In genomic region chr15:50558012-50558411, GRCh38 we compare ENCODE assay signal across 18 cellular contexts. TPM values are rescaled to one million over a fixed set of nuclear protein-coding genes. Genes with fewer than 3 reads are reported as not detected.
DNase-seq lines count a peak whose midpoint lies in the region; ATAC-seq and TF ChIP-seq lines count a peak whose summit lies in the region.
"Had no signal": no experiment of that assay in that cellular context is flagged by ENCODE, and none has a peak within 500 bp of the region (broad histone marks: within the 10 kb centered on the region; RNA-seq: fewer than 3 reads in every experiment).

No MANE protein-coding gene starts in this region.

- H3K9me3 Mint-ChIP-seq in CD8-positive, alpha-beta T cell, result no peaks in the 10 kb centered on the region
- no peaks in the 10 kb centered on the region for H3K9me3 Mint-ChIP-seq in effector memory CD8-positive, alpha-beta T cell

- CTCF ChIA-PET in CD8-positive, alpha-beta T cell (lab: Charles Lee), result no interaction called here

- peak overlapping the region; percentile 52 for H3K27ac Mint-ChIP-seq in CD8-positive, alpha-beta T cell
- peak overlapping the region; percentile 17 to 58 for H3K27ac Mint-ChIP-seq in effector memory CD8-positive, alpha-beta T cell

- intact Hi-C loops in CD8-positive, alpha-beta T cell (cut with DNase I, micrococcal nuclease), result no loop called here

- H3K36me3 ChIP-seq in CD8-positive, alpha-beta T cell (ENCODE audit: insufficient read depth, low read length), result peaks cover 2% of the 10 kb centered on the region

- TF ChIP-seq CTCF in CD8-positive, alpha-beta T cell (IDR thresholded peaks at IDR 0.05), result no peak
- no peak for TF ChIP-seq CTCF in GM12865 (IDR thresholded peaks at IDR 0.05; ENCODE audit: insufficient read depth, low read depth, low read length, missing control alignments)

- no peak overlapping the region for H3K27ac ChIP-seq in CD8-positive, alpha-beta T cell (ENCODE audit: low read depth, low read length)
- H3K27ac ChIP-seq: C4-2B, SJSA1 had no signal

- H3K4me1 Mint-ChIP-seq in CD8-positive, alpha-beta T cell (ENCODE audit: low read depth), result peaks cover 11% of the 10 kb centered on the region
- peaks cover 0 to under 1% of the 10 kb centered on the region in 2 donors for H3K4me1 Mint-ChIP-seq in effector memory CD8-positive, alpha-beta T cell (ENCODE audit: low read depth in 2 of 2)

- H3K4me3 ChIP-seq in CD8-positive, alpha-beta T cell (ENCODE audit: low read depth, low read length), result no peak overlapping the region
- H3K4me3 ChIP-seq in GM12865 (ENCODE audit: low read depth, low read length), result no peak overlapping the region
- H3K4me3 ChIP-seq: SJSA1 had no signal

- H3K27me3 Mint-ChIP-seq in CD8-positive, alpha-beta T cell (ENCODE audit: low read depth), result no peaks in the 10 kb centered on the region
- H3K27me3 Mint-ChIP-seq in effector memory CD8-positive, alpha-beta T cell, result no peaks in the 10 kb centered on the region

- H3K4me3 Mint-ChIP-seq in CD8-positive, alpha-beta T cell, result no peak overlapping the region
- no peak overlapping the region for H3K4me3 Mint-ChIP-seq in effector memory CD8-positive, alpha-beta T cell

- H3K27me3 ChIP-seq in CD8-positive, alpha-beta T cell (ENCODE audit: insufficient read depth, low read length), result no peaks in the 10 kb centered on the region
- H3K27me3 ChIP-seq: SJSA1 had no signal

- POLR2A ChIA-PET in CD8-positive, alpha-beta T cell (lab: Charles Lee), result interaction anchor here (0.6 kb wide), 1 partner anchor 11 kb away, joined by 3 read pairs; no protein-coding TSS in a partner anchor

- no peaks in the 10 kb centered on the region for H3K4me1 ChIP-seq in CD8-positive, alpha-beta T cell (ENCODE audit: insufficient read depth, low read length)
- H3K4me1 ChIP-seq: Caco-2, SJSA1 had no signal

- DNase-seq in CD8-positive, alpha-beta T cell, result no peak
- peak; percentile 27 for DNase-seq in GM12865 (ENCODE audit: low read depth)
- DNase-seq in effector memory CD8-positive, alpha-beta T cell, result no peak
- DNase-seq in NCI-H345 (lab: John Stamatoyannopoulos, UW), result no peak
- DNase-seq: Caco-2, DMS153, EL, HCEC 1CT, NCI-H1417 treated with DMSO at 0.1 percent for 48 hours, NCI-H2029, NCI-H2171, NCI-H748 treated with DMSO at 0.1 percent for 48 hours had no signal

- H3K9me3 ChIP-seq in CD8-positive, alpha-beta T cell (ENCODE audit: low read length), result no peaks in the 10 kb centered on the region
- H3K9me3 ChIP-seq: Caco-2, SJSA1 had no signal

- ATAC-seq in CD8-positive, alpha-beta T cell, result no peak
- ATAC-seq in GM21447 (IDR thresholded peaks at IDR 0.05; ENCODE audit: unreplicated experiment) (peak; percentile 55), HG03280 (IDR thresholded peaks at IDR 0.05; ENCODE audit: unreplicated experiment) (no peak), HG03025 (IDR thresholded peaks at IDR 0.05; ENCODE audit: low FRiP score, unreplicated experiment) (no peak)
- peak; percentile 42 for ATAC-seq in effector memory CD8-positive, alpha-beta T cell (replicated peaks)

- H3K36me3 Mint-ChIP-seq in CD8-positive, alpha-beta T cell, result peaks cover 33% of the 10 kb centered on the region
- peaks cover 35% of the 10 kb centered on the region for H3K36me3 Mint-ChIP-seq in effector memory CD8-positive, alpha-beta T cell (ENCODE audit: insufficient read depth)

RNA-seq across cellular contexts. Expression of gene USP50, which starts 11.5 kb away (rescaled TPM):
- under 1 TPM in 1 of 2 experiments, not detected in 1; 0.79 TPM for total RNA-seq in CD8-positive, alpha-beta T cell
- total RNA-seq: NCI-H460, SJSA1 had no signal

Comparison
In these comparisons a context has a peak if more than half of its experiments do, and no peak if none do; other contexts are left out.
1. ATAC-seq: peak in GM21447 (single experiment) and effector memory CD8-positive, alpha-beta T cell (single experiment); none in CD8-positive, alpha-beta T cell (single experiment), HG03280 (single experiment) and HG03025 (single experiment).